ENCODE assay signal across 8 cellular contexts in genomic region chr1:203325004-203325417, GRCh38. TPM values are rescaled to one million over a fixed set of nuclear protein-coding genes. Genes with fewer than 3 reads are reported as not detected.
A peak's percentile ranks its signal among the peaks of the same experiment; 100 is the strongest.
DNase-seq lines count a peak whose midpoint lies in the region; ATAC-seq and TF ChIP-seq lines count a peak whose summit lies in the region.

No MANE protein-coding gene starts in this region.

- H3K4me1 ChIP-seq in thyroid gland: peaks cover 81 to 94% of the 10 kb centered on the region in 2 donors

- POLR2A ChIA-PET in RWPE1 (lab: Yijun Ruan, JAX; ENCODE audit: low non-redundant PET): no interaction called here

- no peak for TF ChIP-seq CTCF in GM13977 (IDR thresholded peaks at IDR 0.05; ENCODE audit: extremely low read depth, insufficient read depth, missing control alignments)
- no peak for TF ChIP-seq CTCF in thyroid gland (IDR thresholded peaks at IDR 0.05)
- no peak for TF ChIP-seq CTCF in RWPE1 (conservative IDR thresholded peaks at IDR 0.05; ENCODE audit: low read depth)

- H3K36me3 ChIP-seq in thyroid gland: no peaks in the 10 kb centered on the region

- no peaks in the 10 kb centered on the region for H3K27me3 Mint-ChIP-seq in activated T-cell treated with anti-CD3 and anti-CD28 coated beads, Interleukin-2, amount 50 U/mL, for 72 hours (ENCODE audit: low read depth)

- intact Hi-C loops in thyroid gland (cut with DNase I): no loop called here

- no peaks in the 10 kb centered on the region for H3K9me3 ChIP-seq in thyroid gland

- peak; percentile 33 for ATAC-seq in HG02571 (IDR thresholded peaks at IDR 0.05; ENCODE audit: unreplicated experiment)
- peak; percentile 42 to 43 for ATAC-seq in activated T-cell treated with anti-CD3 and anti-CD28 coated beads, Interleukin-2, amount 50 U/mL, for 72 hours (replicated peaks in 1 of 2)
- no peak for ATAC-seq in HG02884 (IDR thresholded peaks at IDR 0.05; ENCODE audit: unreplicated experiment)

- peak; percentile 84 for DNase-seq in GM13977 (ENCODE audit: low spot score)
- DNase-seq in NCI-H2171 treated with DMSO at 0.1 percent for 48 hours (lab: John Stamatoyannopoulos, UW): peak; percentile 27
- DNase-seq in activated T-cell treated with anti-CD3 and anti-CD28 coated beads, Interleukin-2, amount 50 U/mL, for 72 hours: peak; percentile 75 to 81
- DNase-seq in thyroid gland: peak in 1 of 2 donors; percentile 30
- DNase-seq in RWPE1 (ENCODE audit: low spot score): no peak

- H3K9me3 Mint-ChIP-seq in activated T-cell treated with anti-CD3 and anti-CD28 coated beads, Interleukin-2, amount 50 U/mL, for 72 hours: no peaks in the 10 kb centered on the region

- WGBS in thyroid gland, 2 donors: 19 to 22% methylated on average over 5 of the region's 5 CpGs

- no peaks in the 10 kb centered on the region for H3K36me3 Mint-ChIP-seq in activated T-cell treated with anti-CD3 and anti-CD28 coated beads, Interleukin-2, amount 50 U/mL, for 72 hours (ENCODE audit: insufficient read depth in 2 of 2)

- no peak for TF ChIP-seq POLR2A in thyroid gland (IDR thresholded peaks at IDR 0.05)

- peak overlapping the region; percentile 44 for H3K27ac Mint-ChIP-seq in activated T-cell treated with anti-CD3 and anti-CD28 coated beads, Interleukin-2, amount 50 U/mL, for 72 hours

- H3K4me3 ChIP-seq in thyroid gland (replicated peaks in 1 of 3): no peak overlapping the region

- peaks cover 89% of the 10 kb centered on the region for H3K4me1 Mint-ChIP-seq in activated T-cell treated with anti-CD3 and anti-CD28 coated beads, Interleukin-2, amount 50 U/mL, for 72 hours (ENCODE audit: low read depth)

- in situ Hi-C loops in GM13977 (cut with MboI; ENCODE audit: low pct_unique_long_range_greater_than_20kb, low sequenced_read_pairs, unreplicated experiment): no loop called here

- H3K27ac ChIP-seq in layer of hippocampus (ENCODE audit: low read depth, low read length) (peak overlapping the region; percentile 96), thyroid gland (peak overlapping the region; percentile 85 to 97 (median 93)), RWPE1 (no peak overlapping the region; the same call in 1 of the 2 replicates)

- H3K27me3 ChIP-seq in layer of hippocampus (ENCODE audit: control insufficient read depth, insufficient read depth, low read length) (no peaks in the 10 kb centered on the region), thyroid gland (no peaks in the 10 kb centered on the region)

- CTCF ChIA-PET in RWPE1 (lab: Yijun Ruan, JAX): interaction anchor here (0.6 to 4.7 kb wide), 6 partner anchors 8 to 1816 kb away, joined by 3 to 40 read pairs (median 4); no protein-coding TSS in a partner anchor

- peak overlapping the region; percentile 81 to 84 for H3K4me3 Mint-ChIP-seq in activated T-cell treated with anti-CD3 and anti-CD28 coated beads, Interleukin-2, amount 50 U/mL, for 72 hours

RNA-seq across cellular contexts. Expression of gene BTG2, which starts 19.7 kb away (rescaled TPM):
- 100 to 1,000 TPM; 138 to 153 TPM for total RNA-seq in activated T-cell treated with anti-CD3 and anti-CD28 coated beads, Interleukin-2, amount 50 U/mL, for 72 hours
- 10 to 100 TPM; 41.9 to 82.1 (median 51.9) TPM for total RNA-seq in thyroid gland

RNA-seq across cellular contexts. Expression of gene FMOD, which starts 25.9 kb away (rescaled TPM):
- total RNA-seq in activated T-cell treated with anti-CD3 and anti-CD28 coated beads, Interleukin-2, amount 50 U/mL, for 72 hours: 1 to 10 TPM in 1 of 2 donors, under 1 TPM in 1; 1.00 to 2.2 TPM
- 100 to 1,000 TPM in 3 of 4 donors, 10 to 100 TPM in 1; 67.7 to 173 (median 111) TPM for total RNA-seq in thyroid gland

Comparison
In these comparisons a context has a peak if more than half of its experiments do, and no peak if none do; other contexts are left out.
1. RNA of gene FMOD, which starts 25.9 kb away (total RNA-seq): 67.7 to 173 TPM in thyroid gland; 1.00 to 2.2 TPM in activated T-cell treated with anti-CD3 and anti-CD28 coated beads, Interleukin-2, amount 50 U/mL, for 72 hours; every median in the first group is over 10 times any median in the second.